Comparison of ENCODE assay signal across 13 cellular contexts in the genomic region with DNA sequence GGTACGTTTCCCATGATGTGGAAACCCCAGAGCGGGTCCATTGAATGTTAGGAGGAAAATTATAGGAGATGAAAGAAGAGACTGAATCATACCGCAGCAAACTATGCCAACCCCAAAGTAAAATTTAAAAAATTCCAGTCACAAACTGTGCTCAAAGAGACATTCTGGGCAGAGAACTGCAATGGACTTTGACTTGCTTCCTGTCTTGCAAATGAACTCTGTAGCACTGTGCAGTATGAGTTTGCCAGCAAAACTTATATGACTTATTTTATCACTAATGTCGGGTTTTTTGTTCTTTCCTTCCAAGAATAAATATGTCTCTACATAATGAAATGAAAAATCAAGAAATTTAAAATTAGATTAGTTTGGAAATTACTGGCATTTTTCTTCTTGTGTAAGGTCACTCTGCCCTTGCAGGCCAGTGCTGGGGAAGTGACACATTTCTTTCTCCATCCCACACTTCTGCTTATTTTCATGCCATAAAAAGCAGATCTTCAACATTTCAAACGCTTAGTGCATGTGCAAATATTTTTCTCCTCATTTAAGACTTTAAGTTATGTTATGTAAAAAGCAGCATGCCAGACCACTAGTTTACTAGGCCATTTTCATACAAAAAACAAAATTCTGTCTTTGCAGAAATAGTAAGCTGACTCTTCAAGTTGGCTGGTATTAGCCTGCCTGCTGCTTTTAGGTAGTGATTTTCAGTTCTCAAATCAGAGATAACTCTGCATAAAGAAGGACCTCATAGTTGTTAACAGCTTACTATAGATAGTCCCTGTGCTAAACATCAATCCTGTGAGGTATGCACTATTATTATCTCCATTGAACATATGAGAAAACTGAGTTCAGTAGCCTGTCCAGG. TPM values are rescaled to one million over a fixed set of nuclear protein-coding genes. Genes with fewer than 3 reads are reported as not detected.
A peak's percentile ranks its signal among the peaks of the same experiment; 100 is the strongest.
DNase-seq lines count a peak whose midpoint lies in the region; ATAC-seq and TF ChIP-seq lines count a peak whose summit lies in the region.
"Had no signal": no experiment of that assay in that cellular context is flagged by ENCODE, and none has a peak within 500 bp of the region (broad histone marks: within the 10 kb centered on the region; RNA-seq: fewer than 3 reads in every experiment).

No MANE protein-coding gene starts in this region.

- H3K9me3 Mint-ChIP-seq in natural killer cell treated with Interleukin-12 subunit alpha and Interleukin-12 subunit beta and Interleukin-15 and Interleukin-18, amount 100 ng/mL, for 72 hours: no peaks in the 10 kb centered on the region
- H3K9me3 Mint-ChIP-seq: nephron had no signal

- ATAC-seq in GM21360 (IDR thresholded peaks at IDR 0.05; ENCODE audit: unreplicated experiment) (peak; percentile 56), heart right ventricle (peak in 5 of 8 donors; percentile 26 to 95 (median 67))
- ATAC-seq in natural killer cell treated with Interleukin-12 subunit alpha and Interleukin-12 subunit beta and Interleukin-15 and Interleukin-18, amount 100 ng/mL, for 72 hours: no peak

- H3K27me3 Mint-ChIP-seq in natural killer cell treated with Interleukin-12 subunit alpha and Interleukin-12 subunit beta and Interleukin-15 and Interleukin-18, amount 100 ng/mL, for 72 hours: peaks cover 0 to 2% of the 10 kb centered on the region in 2 donors

- H3K36me3 ChIP-seq in ACC112 (ENCODE audit: insufficient read depth, low read length) (no peaks in the 10 kb centered on the region), heart right ventricle (no peaks in the 10 kb centered on the region), adrenal gland (replicated peaks in 1 of 2) (no peaks in the 10 kb centered on the region)

- H3K9me3 ChIP-seq in heart right ventricle (peaks cover 0 to 5% (median 0%) of the 10 kb centered on the region in 11 donors), adrenal gland (replicated peaks in 1 of 3) (no peaks in the 10 kb centered on the region)

- intact Hi-C loops in heart right ventricle (cut with DNase I): no loop called here
- intact Hi-C loops in posterior cingulate gyrus (cut with DNase I): no loop called here
- intact Hi-C loops in adrenal gland (cut with DNase I): no loop called here

- H3K4me3 Mint-ChIP-seq in natural killer cell treated with Interleukin-12 subunit alpha and Interleukin-12 subunit beta and Interleukin-15 and Interleukin-18, amount 100 ng/mL, for 72 hours: no peak overlapping the region
- H3K4me3 Mint-ChIP-seq: nephron had no signal

- TF ChIP-seq CTCF in heart right ventricle (IDR thresholded peaks at IDR 0.05) (no peak), adrenal gland (IDR thresholded peaks at IDR 0.05) (no peak)

- TF ChIP-seq POLR2A in adrenal gland (IDR thresholded peaks at IDR 0.05): no peak

- H3K27ac ChIP-seq in ACC112 (ENCODE audit: low read depth, low read length): no peak overlapping the region
- H3K27ac ChIP-seq in heart right ventricle: peak overlapping the region in 6 of 10 donors; percentile 16 to 69 (median 38)
- peak overlapping the region in 1 of 5 donors; percentile 30 for H3K27ac ChIP-seq in adrenal gland

- no peak overlapping the region for H3K27ac Mint-ChIP-seq in natural killer cell treated with Interleukin-12 subunit alpha and Interleukin-12 subunit beta and Interleukin-15 and Interleukin-18, amount 100 ng/mL, for 72 hours
- H3K27ac Mint-ChIP-seq: nephron had no signal

- H3K4me3 ChIP-seq in ACC112 (ENCODE audit: low read depth, low read length) (no peak overlapping the region), heart right ventricle (no peak overlapping the region), adrenal gland (no peak overlapping the region)

- H3K4me1 Mint-ChIP-seq in natural killer cell treated with Interleukin-12 subunit alpha and Interleukin-12 subunit beta and Interleukin-15 and Interleukin-18, amount 100 ng/mL, for 72 hours (ENCODE audit: low read depth in 2 of 2): peaks cover 0 to 4% of the 10 kb centered on the region in 2 donors
- H3K4me1 Mint-ChIP-seq: nephron had no signal

- no peaks in the 10 kb centered on the region for H3K36me3 Mint-ChIP-seq in natural killer cell treated with Interleukin-12 subunit alpha and Interleukin-12 subunit beta and Interleukin-15 and Interleukin-18, amount 100 ng/mL, for 72 hours

- WGBS in heart right ventricle, 2 donors: 55 to 59% methylated on average over 5 of the region's 5 CpGs
- 61 to 68% (median 62%) methylated on average over 5 of the region's 5 CpGs for WGBS in adrenal gland, 4 donors

- H3K79me2 ChIP-seq in ACC112 (ENCODE audit: control insufficient read depth, insufficient read depth, low read length, unreplicated experiment): no peaks in the 10 kb centered on the region

- H3K27me3 ChIP-seq in ACC112 (ENCODE audit: insufficient read depth, low read length) (no peaks in the 10 kb centered on the region), heart right ventricle (no peaks in the 10 kb centered on the region), adrenal gland (no peaks in the 10 kb centered on the region)

- peak; percentile 28 to 31 for DNase-seq in Kasumi-1 (lab: John Stamatoyannopoulos, UW)
- DNase-seq in heart right ventricle: no peak
- DNase-seq in natural killer cell treated with Interleukin-12 subunit alpha and Interleukin-12 subunit beta and Interleukin-15 and Interleukin-18, amount 100 ng/mL, for 72 hours (ENCODE audit: low spot score): no peak
- no peak for DNase-seq in posterior cingulate gyrus
- no peak for DNase-seq in adrenal gland
- no peak for DNase-seq in SW 1271 (lab: John Stamatoyannopoulos, UW)
- DNase-seq: activated naive CD4-positive, alpha-beta T cell treated with anti-CD3 and anti-CD28 coated beads, Interleukin-2, amount 50 U/mL, for 16 hours; H7; NCI-H774; stimulated activated CD4-positive, alpha-beta T cell treated with anti-CD3 and anti-CD28 coated beads, Interleukin-4, amount 100 ng/mL, for 24 hours had no signal

- H3K4me1 ChIP-seq in ACC112 (ENCODE audit: control insufficient read depth, insufficient read depth, low read length, unreplicated experiment) (peaks cover 5% of the 10 kb centered on the region), heart right ventricle (peaks cover 0 to 40% (median 13%) of the 10 kb centered on the region in 9 donors), adrenal gland (replicated peaks in 1 of 2) (peaks cover 0 to 6% of the 10 kb centered on the region in 2 donors)

- H2AFZ ChIP-seq in ACC112 (ENCODE audit: low read length, unreplicated experiment): peak overlapping the region; percentile 39

RNA-seq across cellular contexts. Expression of gene SSR3, which starts 32.2 kb away (rescaled TPM):
- total RNA-seq in heart right ventricle: 100 to 1,000 TPM; 172 to 256 (median 216) TPM
- 100 to 1,000 TPM in 1 of 2 donors, 10 to 100 TPM in 1; 75.8 to 602 TPM for polyA plus RNA-seq in heart right ventricle
- total RNA-seq in natural killer cell treated with Interleukin-12 subunit alpha and Interleukin-12 subunit beta and Interleukin-15 and Interleukin-18, amount 100 ng/mL, for 72 hours: 100 to 1,000 TPM; 119 to 183 TPM
- 100 to 1,000 TPM in 6 of 8 donors, 10 to 100 TPM in 2; 93.6 to 479 (median 116) TPM for total RNA-seq in adrenal gland
- 100 to 1,000 TPM in 1 of 3 donors, 10 to 100 TPM in 2; 47.1 to 407 (median 84.1) TPM for polyA plus RNA-seq in adrenal gland

Comparison
In these comparisons a context has a peak if more than half of its experiments do, and no peak if none do; other contexts are left out.
1. ATAC-seq: peak in GM21360 (single experiment) and heart right ventricle (5 of 8); none in natural killer cell treated with Interleukin-12 subunit alpha and Interleukin-12 subunit beta and Interleukin-15 and Interleukin-18, amount 100 ng/mL, for 72 hours (0 of 2).
2. DNase-seq: peak in Kasumi-1 (2 of 2); none in heart right ventricle (0 of 2), natural killer cell treated with Interleukin-12 subunit alpha and Interleukin-12 subunit beta and Interleukin-15 and Interleukin-18, amount 100 ng/mL, for 72 hours (single experiment), posterior cingulate gyrus (0 of 10), adrenal gland (0 of 7) and SW 1271 (0 of 2).